1 cellular context compared by ENCODE assay signal in the genomic region with DNA sequence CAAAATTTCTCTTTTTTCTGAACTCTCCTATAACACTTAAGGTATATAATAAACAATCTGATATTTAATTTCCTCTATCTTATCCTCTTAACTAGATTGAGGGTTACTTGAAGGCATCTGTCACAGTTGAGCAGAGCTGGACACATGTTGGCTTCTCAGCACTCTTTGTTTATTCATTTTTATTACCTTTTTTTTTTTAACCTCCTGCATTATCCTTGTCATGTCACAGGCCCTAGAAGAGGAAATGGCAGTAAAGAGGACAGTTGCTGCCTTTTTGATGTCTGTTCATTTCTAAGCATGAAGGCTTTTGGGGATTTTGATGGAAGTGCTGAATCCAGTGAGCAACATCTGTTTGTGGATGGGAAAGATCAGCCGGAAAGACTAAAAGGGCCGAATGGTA.
TF ChIP-seq lines count a peak whose summit lies in the region.

No MANE protein-coding gene starts in this region.

TF ChIP-seq in IMR-90, 13 proteins besides CTCF, POLR2A, EP300 and RAD21 (continued from another document):
- TF ChIP-seq CEBPB (IDR thresholded peaks at IDR 0.05; ENCODE audit: low read depth, low read length): no peak
- no peak for TF ChIP-seq MAZ (IDR thresholded peaks at IDR 0.05; ENCODE audit: borderline replicate concordance, low read depth, low read length)
- TF ChIP-seq FOS (IDR thresholded peaks at IDR 0.05; ENCODE audit: low read depth, low read length): no peak
- no peak for TF ChIP-seq SMC3 (IDR thresholded peaks at IDR 0.05; ENCODE audit: low read depth, low read length)
- no peak for TF ChIP-seq RCOR1 (IDR thresholded peaks at IDR 0.05; ENCODE audit: insufficient replicate concordance, low read length)
- TF ChIP-seq, protein P1, sequence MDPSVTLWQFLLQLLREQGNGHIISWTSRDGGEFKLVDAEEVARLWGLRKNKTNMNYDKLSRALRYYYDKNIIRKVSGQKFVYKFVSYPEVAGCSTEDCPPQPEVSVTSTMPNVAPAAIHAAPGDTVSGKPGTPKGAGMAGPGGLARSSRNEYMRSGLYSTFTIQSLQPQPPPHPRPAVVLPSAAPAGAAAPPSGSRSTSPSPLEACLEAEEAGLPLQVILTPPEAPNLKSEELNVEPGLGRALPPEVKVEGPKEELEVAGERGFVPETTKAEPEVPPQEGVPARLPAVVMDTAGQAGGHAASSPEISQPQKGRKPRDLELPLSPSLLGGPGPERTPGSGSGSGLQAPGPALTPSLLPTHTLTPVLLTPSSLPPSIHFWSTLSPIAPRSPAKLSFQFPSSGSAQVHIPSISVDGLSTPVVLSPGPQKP (IDR thresholded peaks at IDR 0.05; ENCODE audit: borderline replicate concordance, low read depth, low read length): no peak
- TF ChIP-seq RFX5 (IDR thresholded peaks at IDR 0.05; ENCODE audit: low read depth, low read length): no peak
- TF ChIP-seq, protein P2, sequence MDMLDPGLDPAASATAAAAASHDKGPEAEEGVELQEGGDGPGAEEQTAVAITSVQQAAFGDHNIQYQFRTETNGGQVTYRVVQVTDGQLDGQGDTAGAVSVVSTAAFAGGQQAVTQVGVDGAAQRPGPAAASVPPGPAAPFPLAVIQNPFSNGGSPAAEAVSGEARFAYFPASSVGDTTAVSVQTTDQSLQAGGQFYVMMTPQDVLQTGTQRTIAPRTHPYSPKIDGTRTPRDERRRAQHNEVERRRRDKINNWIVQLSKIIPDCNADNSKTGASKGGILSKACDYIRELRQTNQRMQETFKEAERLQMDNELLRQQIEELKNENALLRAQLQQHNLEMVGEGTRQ (IDR thresholded peaks at IDR 0.05; ENCODE audit: low read depth, low read length): no peak
- TF ChIP-seq MXI1 (IDR thresholded peaks at IDR 0.05; ENCODE audit: borderline replicate concordance, low read depth, low read length): no peak
- no peak for TF ChIP-seq CHD1 (IDR thresholded peaks at IDR 0.05; ENCODE audit: low read depth, low read length)
